Comparison of ENCODE assay signal across 1 cellular context in the genomic region with DNA sequence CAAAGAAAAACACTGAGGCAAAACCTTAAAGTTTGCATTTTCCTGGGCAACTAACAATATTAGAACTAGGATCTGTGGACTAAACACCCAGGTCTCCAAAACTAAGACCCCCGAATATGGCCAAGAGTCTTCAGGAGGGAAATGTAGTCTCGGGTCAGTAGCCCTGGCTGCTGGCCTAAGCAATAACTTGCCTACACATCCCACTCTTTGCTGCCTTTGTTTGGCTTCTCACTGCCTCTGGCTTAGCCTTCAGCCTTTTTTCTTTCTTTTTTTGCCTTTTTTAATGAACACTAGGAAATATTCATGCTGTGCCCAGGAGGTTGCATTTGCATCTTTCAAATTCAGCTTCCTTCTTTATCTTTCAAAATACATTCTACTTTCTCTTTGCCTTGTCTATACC.
TF ChIP-seq lines count a peak whose summit lies in the region.

No MANE protein-coding gene starts in this region.

TF ChIP-seq in H1, 55 proteins besides CTCF, POLR2A, EP300 and RAD21 (continued from another document):
- TF ChIP-seq, protein P1, sequence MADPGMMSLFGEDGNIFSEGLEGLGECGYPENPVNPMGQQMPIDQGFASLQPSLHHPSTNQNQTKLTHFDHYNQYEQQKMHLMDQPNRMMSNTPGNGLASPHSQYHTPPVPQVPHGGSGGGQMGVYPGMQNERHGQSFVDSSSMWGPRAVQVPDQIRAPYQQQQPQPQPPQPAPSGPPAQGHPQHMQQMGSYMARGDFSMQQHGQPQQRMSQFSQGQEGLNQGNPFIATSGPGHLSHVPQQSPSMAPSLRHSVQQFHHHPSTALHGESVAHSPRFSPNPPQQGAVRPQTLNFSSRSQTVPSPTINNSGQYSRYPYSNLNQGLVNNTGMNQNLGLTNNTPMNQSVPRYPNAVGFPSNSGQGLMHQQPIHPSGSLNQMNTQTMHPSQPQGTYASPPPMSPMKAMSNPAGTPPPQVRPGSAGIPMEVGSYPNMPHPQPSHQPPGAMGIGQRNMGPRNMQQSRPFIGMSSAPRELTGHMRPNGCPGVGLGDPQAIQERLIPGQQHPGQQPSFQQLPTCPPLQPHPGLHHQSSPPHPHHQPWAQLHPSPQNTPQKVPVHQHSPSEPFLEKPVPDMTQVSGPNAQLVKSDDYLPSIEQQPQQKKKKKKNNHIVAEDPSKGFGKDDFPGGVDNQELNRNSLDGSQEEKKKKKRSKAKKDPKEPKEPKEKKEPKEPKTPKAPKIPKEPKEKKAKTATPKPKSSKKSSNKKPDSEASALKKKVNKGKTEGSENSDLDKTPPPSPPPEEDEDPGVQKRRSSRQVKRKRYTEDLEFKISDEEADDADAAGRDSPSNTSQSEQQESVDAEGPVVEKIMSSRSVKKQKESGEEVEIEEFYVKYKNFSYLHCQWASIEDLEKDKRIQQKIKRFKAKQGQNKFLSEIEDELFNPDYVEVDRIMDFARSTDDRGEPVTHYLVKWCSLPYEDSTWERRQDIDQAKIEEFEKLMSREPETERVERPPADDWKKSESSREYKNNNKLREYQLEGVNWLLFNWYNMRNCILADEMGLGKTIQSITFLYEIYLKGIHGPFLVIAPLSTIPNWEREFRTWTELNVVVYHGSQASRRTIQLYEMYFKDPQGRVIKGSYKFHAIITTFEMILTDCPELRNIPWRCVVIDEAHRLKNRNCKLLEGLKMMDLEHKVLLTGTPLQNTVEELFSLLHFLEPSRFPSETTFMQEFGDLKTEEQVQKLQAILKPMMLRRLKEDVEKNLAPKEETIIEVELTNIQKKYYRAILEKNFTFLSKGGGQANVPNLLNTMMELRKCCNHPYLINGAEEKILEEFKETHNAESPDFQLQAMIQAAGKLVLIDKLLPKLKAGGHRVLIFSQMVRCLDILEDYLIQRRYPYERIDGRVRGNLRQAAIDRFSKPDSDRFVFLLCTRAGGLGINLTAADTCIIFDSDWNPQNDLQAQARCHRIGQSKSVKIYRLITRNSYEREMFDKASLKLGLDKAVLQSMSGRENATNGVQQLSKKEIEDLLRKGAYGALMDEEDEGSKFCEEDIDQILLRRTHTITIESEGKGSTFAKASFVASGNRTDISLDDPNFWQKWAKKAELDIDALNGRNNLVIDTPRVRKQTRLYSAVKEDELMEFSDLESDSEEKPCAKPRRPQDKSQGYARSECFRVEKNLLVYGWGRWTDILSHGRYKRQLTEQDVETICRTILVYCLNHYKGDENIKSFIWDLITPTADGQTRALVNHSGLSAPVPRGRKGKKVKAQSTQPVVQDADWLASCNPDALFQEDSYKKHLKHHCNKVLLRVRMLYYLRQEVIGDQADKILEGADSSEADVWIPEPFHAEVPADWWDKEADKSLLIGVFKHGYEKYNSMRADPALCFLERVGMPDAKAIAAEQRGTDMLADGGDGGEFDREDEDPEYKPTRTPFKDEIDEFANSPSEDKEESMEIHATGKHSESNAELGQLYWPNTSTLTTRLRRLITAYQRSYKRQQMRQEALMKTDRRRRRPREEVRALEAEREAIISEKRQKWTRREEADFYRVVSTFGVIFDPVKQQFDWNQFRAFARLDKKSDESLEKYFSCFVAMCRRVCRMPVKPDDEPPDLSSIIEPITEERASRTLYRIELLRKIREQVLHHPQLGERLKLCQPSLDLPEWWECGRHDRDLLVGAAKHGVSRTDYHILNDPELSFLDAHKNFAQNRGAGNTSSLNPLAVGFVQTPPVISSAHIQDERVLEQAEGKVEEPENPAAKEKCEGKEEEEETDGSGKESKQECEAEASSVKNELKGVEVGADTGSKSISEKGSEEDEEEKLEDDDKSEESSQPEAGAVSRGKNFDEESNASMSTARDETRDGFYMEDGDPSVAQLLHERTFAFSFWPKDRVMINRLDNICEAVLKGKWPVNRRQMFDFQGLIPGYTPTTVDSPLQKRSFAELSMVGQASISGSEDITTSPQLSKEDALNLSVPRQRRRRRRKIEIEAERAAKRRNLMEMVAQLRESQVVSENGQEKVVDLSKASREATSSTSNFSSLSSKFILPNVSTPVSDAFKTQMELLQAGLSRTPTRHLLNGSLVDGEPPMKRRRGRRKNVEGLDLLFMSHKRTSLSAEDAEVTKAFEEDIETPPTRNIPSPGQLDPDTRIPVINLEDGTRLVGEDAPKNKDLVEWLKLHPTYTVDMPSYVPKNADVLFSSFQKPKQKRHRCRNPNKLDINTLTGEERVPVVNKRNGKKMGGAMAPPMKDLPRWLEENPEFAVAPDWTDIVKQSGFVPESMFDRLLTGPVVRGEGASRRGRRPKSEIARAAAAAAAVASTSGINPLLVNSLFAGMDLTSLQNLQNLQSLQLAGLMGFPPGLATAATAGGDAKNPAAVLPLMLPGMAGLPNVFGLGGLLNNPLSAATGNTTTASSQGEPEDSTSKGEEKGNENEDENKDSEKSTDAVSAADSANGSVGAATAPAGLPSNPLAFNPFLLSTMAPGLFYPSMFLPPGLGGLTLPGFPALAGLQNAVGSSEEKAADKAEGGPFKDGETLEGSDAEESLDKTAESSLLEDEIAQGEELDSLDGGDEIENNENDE (IDR thresholded peaks at IDR 0.05; ENCODE audit: insufficient replicate concordance, low read length), result no peak
- no peak for TF ChIP-seq SRF (IDR thresholded peaks at IDR 0.05; ENCODE audit: low read depth, low read length)
- no peak for TF ChIP-seq SP2 (IDR thresholded peaks at IDR 0.05; ENCODE audit: low read length)
- TF ChIP-seq, protein P2, sequence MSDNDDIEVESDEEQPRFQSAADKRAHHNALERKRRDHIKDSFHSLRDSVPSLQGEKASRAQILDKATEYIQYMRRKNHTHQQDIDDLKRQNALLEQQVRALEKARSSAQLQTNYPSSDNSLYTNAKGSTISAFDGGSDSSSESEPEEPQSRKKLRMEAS (IDR thresholded peaks at IDR 0.05), result no peak
- TF ChIP-seq YY1 (IDR thresholded peaks at IDR 0.05; ENCODE audit: low read depth, low read length), result no peak
- TF ChIP-seq CBX5 (IDR thresholded peaks at IDR 0.05; ENCODE audit: low read depth, low read length), result no peak
